ENCODE assay signal across 8 cellular contexts in genomic region chr1:26307363-26307781, GRCh38. TPM values are rescaled to one million over a fixed set of nuclear protein-coding genes. Genes with fewer than 3 reads are reported as not detected.
DNase-seq lines count a peak whose midpoint lies in the region; ATAC-seq, FAIRE-seq and TF ChIP-seq lines count a peak whose summit lies in the region.

No MANE protein-coding gene starts in this region.

- H3K27ac ChIP-seq in A549 = peak overlapping the region; percentile 74 to 78; a peak in 5 of 6 replicates

- TF ChIP-seq RAD21 in A549 (conservative IDR thresholded peaks at IDR 0.05 in 1 of 2, IDR thresholded peaks at IDR 0.05 in 1 of 2) = no peak

- H3K36me3 Mint-ChIP-seq in WTC11 (no peaks in the 10 kb centered on the region), memory B cell (peaks cover 1% of the 10 kb centered on the region)

- POLR2A ChIA-PET in A549 (lab: Yijun Ruan, JAX) = no interaction called here
- POLR2A ChIA-PET in WTC11 (lab: Charles Lee) = interaction anchor here (0.7 kb wide), 1 partner anchor 14 kb away, joined by 5 read pairs; no protein-coding TSS in a partner anchor
- POLR2A ChIA-PET in HEK293T (lab: Yijun Ruan, JAX) = interaction anchor here (1.0 to 2.5 kb wide), 5 partner anchors 9 to 21 kb away, joined by 3 to 12 read pairs (median 5); partner anchors contain the start of gene CD52

- CTCF ChIA-PET in A549 (lab: Yijun Ruan, JAX) = interaction anchor here (1.1 to 6.3 kb wide), 6 partner anchors 11 to 110 kb away, joined by 3 to 37 read pairs (median 6); partner anchors contain the start of gene CD52
- CTCF ChIA-PET in WTC11 (lab: Charles Lee) = interaction anchor here (0.7 to 5.2 kb wide), 10 partner anchors 14 to 976 kb away, joined by 3 to 42 read pairs (median 4); partner anchors contain the start of genes CEP85, SH3BGRL3 and ZNF593
- CTCF ChIA-PET in HEK293T (lab: Yijun Ruan, JAX) = interaction anchor here (0.7 to 3.8 kb wide), 5 partner anchors 11 to 73 kb away, joined by 3 to 15 read pairs (median 4); partner anchors contain the start of genes CD52, CEP85 and SH3BGRL3

- no peak for FAIRE-seq in A549 (lab: Jason Lieb, UNC)

- no peaks in the 10 kb centered on the region for H3K9me3 ChIP-seq in A549

- H3K4me1 ChIP-seq in A549 = peaks cover 13% of the 10 kb centered on the region

- H3K27ac Mint-ChIP-seq in WTC11 (peak overlapping the region; percentile 70), memory B cell (peak overlapping the region; percentile 96)

- no peak for TF ChIP-seq CTCF in A549 (IDR thresholded peaks at IDR 0.05)
- no peak for TF ChIP-seq CTCF in WTC11 (IDR thresholded peaks at IDR 0.05)

- TF ChIP-seq POLR2A in A549 (IDR thresholded peaks at IDR 0.05; ENCODE audit: low read length) = no peak

- peaks cover 4% of the 10 kb centered on the region for H3K27me3 Mint-ChIP-seq in WTC11 (ENCODE audit: low read depth)
- no peaks in the 10 kb centered on the region for H3K27me3 Mint-ChIP-seq in memory B cell

- ATAC-seq in A549 = no peak
- ATAC-seq in GM21786 (IDR thresholded peaks at IDR 0.05; ENCODE audit: unreplicated experiment) = peak; percentile 12
- ATAC-seq in WTC11 = no peak
- no peak for ATAC-seq in memory B cell (ENCODE audit: low read depth)
- no peak for ATAC-seq in GM18867 (IDR thresholded peaks at IDR 0.05; ENCODE audit: unreplicated experiment)

- 37% methylated on average over 6 of the region's 6 CpGs for whole genome bisulfite sequencing in A549 (ENCODE audit: missing lambda C conversion rate)

- H3K4me3 Mint-ChIP-seq in WTC11 (peak overlapping the region; percentile 99), memory B cell (peak overlapping the region; percentile 97)

- H3K4me3 ChIP-seq in A549 = no peak overlapping the region

- peak overlapping the region; percentile 96 for H3K4me2 ChIP-seq in A549

- no peak for TF ChIP-seq EP300 in A549 (IDR thresholded peaks at IDR 0.05)

- DNase-seq in A549 (ENCODE audit: low read depth in 1 of 2, low spot score in 1 of 2) (no peak), WTC11 (ENCODE audit: low spot score) (no peak), memory B cell (ENCODE audit: low spot score in 2 of 2) (no peak), HEK293T (ENCODE audit: extremely low spot score) (no peak), AG08395 (ENCODE audit: low spot score) (no peak), MV-4-11 (lab: John Stamatoyannopoulos, UW) (no peak)

- peaks cover 23% of the 10 kb centered on the region for H3K4me1 Mint-ChIP-seq in WTC11
- peaks cover 25% of the 10 kb centered on the region for H3K4me1 Mint-ChIP-seq in memory B cell

- H3K9me3 Mint-ChIP-seq in WTC11 (no peaks in the 10 kb centered on the region), memory B cell (no peaks in the 10 kb centered on the region)

TF ChIP-seq in A549, 52 proteins besides CTCF, POLR2A, EP300 and RAD21 (continues in another document):
- TF ChIP-seq CHD4 (IDR thresholded peaks at IDR 0.05; ENCODE audit: borderline replicate concordance) (no peak), CEBPB (IDR thresholded peaks at IDR 0.05) (no peak), TFCP2L1 (CRISPR knock-in tag; IDR thresholded peaks at IDR 0.05) (no peak), CHD2 (IDR thresholded peaks at IDR 0.05; ENCODE audit: low read length, partially characterized antibody) (no peak), BCL3 (IDR thresholded peaks at IDR 0.05) (no peak), POLR2AphosphoS2 (conservative IDR thresholded peaks at IDR 0.05; ENCODE audit: low read length) (no peak), ZNF302 (CRISPR knock-in tag; IDR thresholded peaks at IDR 0.05) (no peak), ZC3H11A (IDR thresholded peaks at IDR 0.05) (no peak), HDAC2 (IDR thresholded peaks at IDR 0.05) (no peak), RARB (CRISPR knock-in tag; IDR thresholded peaks at IDR 0.05) (no peak)

TF ChIP-seq in WTC11, 78 proteins besides CTCF, POLR2A, EP300 and RAD21:
- TF ChIP-seq USF2 (CRISPR knock-in tag; IDR thresholded peaks at IDR 0.05) (no peak), ZNF219 (CRISPR knock-in tag; IDR thresholded peaks at IDR 0.05; ENCODE audit: borderline replicate concordance) (no peak), ESRRA (CRISPR knock-in tag; IDR thresholded peaks at IDR 0.05; ENCODE audit: borderline replicate concordance) (no peak)

TF ChIP-seq in HEK293T, 16 proteins besides CTCF, POLR2A, EP300 and RAD21:
- TF ChIP-seq HDGF (IDR thresholded peaks at IDR 0.05; ENCODE audit: borderline replicate concordance) (no peak), L3MBTL2 (conservative IDR thresholded peaks at IDR 0.05) (no peak), NFRKB (IDR thresholded peaks at IDR 0.05) (no peak), FOXM1 (IDR thresholded peaks at IDR 0.05; ENCODE audit: borderline replicate concordance) (no peak), ELF4 (IDR thresholded peaks at IDR 0.05) (no peak), BHLHE40 (IDR thresholded peaks at IDR 0.05; ENCODE audit: borderline replicate concordance) (no peak), LEF1 (IDR thresholded peaks at IDR 0.05; ENCODE audit: borderline replicate concordance) (no peak), TARDBP (IDR thresholded peaks at IDR 0.05) (no peak), CTBP1 (IDR thresholded peaks at IDR 0.05; ENCODE audit: borderline replicate concordance) (no peak)

RNA-seq across cellular contexts. Expression of gene UBXN11, which starts 0.9 kb away (rescaled TPM):
- polyA plus RNA-seq in A549 (2011; rRNA removed) (6.8 and 7.6 TPM in 2 replicates), A549 (2017; fragmentation: RNase III; extraction: RNeasy Plus Mini Kit Qiagen cat#74134 plus additional on column Dnase treatment) (10.6 to 12.7 TPM (median 10.8 TPM) in 3 replicates)
- 17.0 and 17.5 TPM in 2 replicates for polyA plus RNA-seq in A549 (2012; cell fraction: cytosol; rRNA removed)
- polyA plus RNA-seq in A549 (2012; cell fraction: nucleus; rRNA removed) = 104 and 106 TPM in 2 replicates
- polyA minus RNA-seq in A549 (2011; rRNA and poly(A)+ RNA removed) = 8.8 and 10.3 TPM in 2 replicates
- total RNA-seq in WTC11 (2021) = 12.4 to 14.1 TPM (median 14.1 TPM) in 3 replicates

RNA-seq across cellular contexts. Expression of gene CD52, which starts 10.4 kb away (rescaled TPM):
- polyA plus RNA-seq in A549 (2011; rRNA removed) (not detected in 2 replicates), A549 (2017; fragmentation: RNase III; extraction: RNeasy Plus Mini Kit Qiagen cat#74134 plus additional on column Dnase treatment) (not detected in 3 replicates)
- polyA plus RNA-seq in A549 (2012; cell fraction: cytosol; rRNA removed) = not detected in 2 replicates
- polyA plus RNA-seq in A549 (2012; cell fraction: nucleus; rRNA removed) = not detected in 2 replicates
- not detected in 2 replicates for polyA minus RNA-seq in A549 (2011; rRNA and poly(A)+ RNA removed)
- total RNA-seq in WTC11 (2021) = 2.8 to 3.7 TPM (median 3.4 TPM) in 3 replicates

RNA-seq across cellular contexts. Expression of gene SH3BGRL3, which starts 27.5 kb away (rescaled TPM):
- 36.1 and 38.7 TPM in 2 replicates for polyA plus RNA-seq in A549 (2011; rRNA removed)
- polyA plus RNA-seq in A549 (2012; cell fraction: cytosol; rRNA removed) = 53.4 and 58.3 TPM in 2 replicates
- polyA plus RNA-seq in A549 (2012; cell fraction: nucleus; rRNA removed) = 22.1 and 24.6 TPM in 2 replicates
- polyA plus RNA-seq in A549 (2017; fragmentation: RNase III; extraction: RNeasy Plus Mini Kit Qiagen cat#74134 plus additional on column Dnase treatment) = 66.1 to 87.2 TPM (median 78.6 TPM) in 3 replicates
- 62.7 and 71.2 TPM in 2 replicates for polyA minus RNA-seq in A549 (2011; rRNA and poly(A)+ RNA removed)
- total RNA-seq in WTC11 (2021) = 70.8 to 92.9 TPM (median 92.3 TPM) in 3 replicates

RNA-seq across cellular contexts. Expression of gene CRYBG2, which starts 46.6 kb away (rescaled TPM):
- polyA plus RNA-seq in A549 (2011; rRNA removed) (0.67 and 1.1 TPM in 2 replicates), A549 (2017; fragmentation: RNase III; extraction: RNeasy Plus Mini Kit Qiagen cat#74134 plus additional on column Dnase treatment) (2.3 to 2.7 TPM (median 2.4 TPM) in 3 replicates)
- polyA plus RNA-seq in A549 (2012; cell fraction: cytosol; rRNA removed) = 2.0 and 2.1 TPM in 2 replicates
- polyA plus RNA-seq in A549 (2012; cell fraction: nucleus; rRNA removed) = 4.9 and 8.7 TPM in 2 replicates
- 2.0 and 3.8 TPM in 2 replicates for polyA minus RNA-seq in A549 (2011; rRNA and poly(A)+ RNA removed)
- 14.4 to 21.1 TPM (median 17.8 TPM) in 3 replicates for total RNA-seq in WTC11 (2021)
